ENCODE assay signal across 1 cellular context in the genomic region with DNA sequence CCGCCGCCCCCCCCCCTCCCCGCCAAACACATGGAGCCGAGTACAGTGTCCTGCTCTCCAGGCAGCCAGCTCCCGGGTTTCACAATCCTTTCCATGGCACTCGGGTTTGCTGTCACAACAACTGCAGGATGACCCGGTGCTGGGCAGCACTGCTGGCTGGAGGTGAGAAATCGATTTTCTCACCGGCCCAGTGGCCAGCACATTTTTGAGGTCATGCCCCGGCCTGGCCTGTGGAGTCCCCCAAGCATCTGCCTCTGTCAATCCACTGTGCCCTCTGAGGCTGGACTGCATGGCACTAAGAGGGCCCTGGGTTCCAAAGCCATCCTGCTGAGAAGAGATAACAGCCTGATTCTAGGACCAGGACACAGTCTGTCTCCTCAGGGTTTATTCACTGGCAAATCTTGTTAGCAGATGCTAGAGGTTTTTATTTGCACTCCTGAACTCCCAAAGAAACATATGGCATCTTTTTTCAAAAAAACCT.
TF ChIP-seq lines count a peak whose summit lies in the region.

No MANE protein-coding gene starts in this region.

TF ChIP-seq in HepG2, 621 proteins besides CTCF, POLR2A, EP300 and RAD21 (continued from another document and continues in another):
- TF ChIP-seq, protein P1, sequence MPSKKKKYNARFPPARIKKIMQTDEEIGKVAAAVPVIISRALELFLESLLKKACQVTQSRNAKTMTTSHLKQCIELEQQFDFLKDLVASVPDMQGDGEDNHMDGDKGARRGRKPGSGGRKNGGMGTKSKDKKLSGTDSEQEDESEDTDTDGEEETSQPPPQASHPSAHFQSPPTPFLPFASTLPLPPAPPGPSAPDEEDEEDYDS (CRISPR knock-in tag; IDR thresholded peaks at IDR 0.05), result no peak; the same call in 1 of the 2 replicates
- TF ChIP-seq HNRNPUL1 (IDR thresholded peaks at IDR 0.05; ENCODE audit: low read depth, low read length), result no peak
- no peak for TF ChIP-seq HNRNPK (IDR thresholded peaks at IDR 0.05; ENCODE audit: low read depth, low read length, poor library complexity, severe bottlenecking)
- TF ChIP-seq, protein P2, sequence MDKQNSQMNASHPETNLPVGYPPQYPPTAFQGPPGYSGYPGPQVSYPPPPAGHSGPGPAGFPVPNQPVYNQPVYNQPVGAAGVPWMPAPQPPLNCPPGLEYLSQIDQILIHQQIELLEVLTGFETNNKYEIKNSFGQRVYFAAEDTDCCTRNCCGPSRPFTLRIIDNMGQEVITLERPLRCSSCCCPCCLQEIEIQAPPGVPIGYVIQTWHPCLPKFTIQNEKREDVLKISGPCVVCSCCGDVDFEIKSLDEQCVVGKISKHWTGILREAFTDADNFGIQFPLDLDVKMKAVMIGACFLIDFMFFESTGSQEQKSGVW (CRISPR knock-in tag; IDR thresholded peaks at IDR 0.05; ENCODE audit: borderline replicate concordance), result no peak
- no peak for TF ChIP-seq AFF4 (CRISPR knock-in tag; IDR thresholded peaks at IDR 0.05)
- peak; percentile 83 for TF ChIP-seq ZNF670 (CRISPR knock-in tag; IDR thresholded peaks at IDR 0.05; ENCODE audit: borderline replicate concordance)
- TF ChIP-seq, protein P3, sequence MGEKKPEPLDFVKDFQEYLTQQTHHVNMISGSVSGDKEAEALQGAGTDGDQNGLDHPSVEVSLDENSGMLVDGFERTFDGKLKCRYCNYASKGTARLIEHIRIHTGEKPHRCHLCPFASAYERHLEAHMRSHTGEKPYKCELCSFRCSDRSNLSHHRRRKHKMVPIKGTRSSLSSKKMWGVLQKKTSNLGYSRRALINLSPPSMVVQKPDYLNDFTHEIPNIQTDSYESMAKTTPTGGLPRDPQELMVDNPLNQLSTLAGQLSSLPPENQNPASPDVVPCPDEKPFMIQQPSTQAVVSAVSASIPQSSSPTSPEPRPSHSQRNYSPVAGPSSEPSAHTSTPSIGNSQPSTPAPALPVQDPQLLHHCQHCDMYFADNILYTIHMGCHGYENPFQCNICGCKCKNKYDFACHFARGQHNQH (CRISPR knock-in tag; IDR thresholded peaks at IDR 0.05), result no peak
- no peak for TF ChIP-seq ZNF430 (CRISPR knock-in tag; IDR thresholded peaks at IDR 0.05)
- peak; percentile 64; the same call in 1 of the 2 replicates for TF ChIP-seq ZNF317 (CRISPR knock-in tag; IDR thresholded peaks at IDR 0.05)
- no peak for TF ChIP-seq NFRKB (IDR thresholded peaks at IDR 0.05)
- TF ChIP-seq RXRB (CRISPR knock-in tag; IDR thresholded peaks at IDR 0.05; ENCODE audit: borderline replicate concordance), result peak; percentile 92
- no peak for TF ChIP-seq SOX6 (IDR thresholded peaks at IDR 0.05)
- TF ChIP-seq SOX6 (CRISPR knock-in tag; IDR thresholded peaks at IDR 0.05), result peak; percentile 64
- TF ChIP-seq, protein P4, sequence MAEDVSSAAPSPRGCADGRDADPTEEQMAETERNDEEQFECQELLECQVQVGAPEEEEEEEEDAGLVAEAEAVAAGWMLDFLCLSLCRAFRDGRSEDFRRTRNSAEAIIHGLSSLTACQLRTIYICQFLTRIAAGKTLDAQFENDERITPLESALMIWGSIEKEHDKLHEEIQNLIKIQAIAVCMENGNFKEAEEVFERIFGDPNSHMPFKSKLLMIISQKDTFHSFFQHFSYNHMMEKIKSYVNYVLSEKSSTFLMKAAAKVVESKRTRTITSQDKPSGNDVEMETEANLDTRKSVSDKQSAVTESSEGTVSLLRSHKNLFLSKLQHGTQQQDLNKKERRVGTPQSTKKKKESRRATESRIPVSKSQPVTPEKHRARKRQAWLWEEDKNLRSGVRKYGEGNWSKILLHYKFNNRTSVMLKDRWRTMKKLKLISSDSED (CRISPR knock-in tag; IDR thresholded peaks at IDR 0.05), result no peak
- no peak for TF ChIP-seq FOXA1 (IDR thresholded peaks at IDR 0.05)
- TF ChIP-seq FOXA1 (CRISPR knock-in tag; IDR thresholded peaks at IDR 0.05), result no peak
- peak; percentile 71 for TF ChIP-seq ZNF12 (CRISPR knock-in tag; IDR thresholded peaks at IDR 0.05)
- no peak for TF ChIP-seq MLXIP (CRISPR knock-in tag; IDR thresholded peaks at IDR 0.05; ENCODE audit: borderline replicate concordance)
- no peak for TF ChIP-seq U2AF1 (optimal IDR thresholded peaks at IDR 0.05; ENCODE audit: low read depth, low read length)
- no peak for TF ChIP-seq ZNF235 (CRISPR knock-in tag; IDR thresholded peaks at IDR 0.05; ENCODE audit: borderline replicate concordance)
- no peak for TF ChIP-seq SRY (CRISPR knock-in tag; IDR thresholded peaks at IDR 0.05)
- TF ChIP-seq, protein P5, sequence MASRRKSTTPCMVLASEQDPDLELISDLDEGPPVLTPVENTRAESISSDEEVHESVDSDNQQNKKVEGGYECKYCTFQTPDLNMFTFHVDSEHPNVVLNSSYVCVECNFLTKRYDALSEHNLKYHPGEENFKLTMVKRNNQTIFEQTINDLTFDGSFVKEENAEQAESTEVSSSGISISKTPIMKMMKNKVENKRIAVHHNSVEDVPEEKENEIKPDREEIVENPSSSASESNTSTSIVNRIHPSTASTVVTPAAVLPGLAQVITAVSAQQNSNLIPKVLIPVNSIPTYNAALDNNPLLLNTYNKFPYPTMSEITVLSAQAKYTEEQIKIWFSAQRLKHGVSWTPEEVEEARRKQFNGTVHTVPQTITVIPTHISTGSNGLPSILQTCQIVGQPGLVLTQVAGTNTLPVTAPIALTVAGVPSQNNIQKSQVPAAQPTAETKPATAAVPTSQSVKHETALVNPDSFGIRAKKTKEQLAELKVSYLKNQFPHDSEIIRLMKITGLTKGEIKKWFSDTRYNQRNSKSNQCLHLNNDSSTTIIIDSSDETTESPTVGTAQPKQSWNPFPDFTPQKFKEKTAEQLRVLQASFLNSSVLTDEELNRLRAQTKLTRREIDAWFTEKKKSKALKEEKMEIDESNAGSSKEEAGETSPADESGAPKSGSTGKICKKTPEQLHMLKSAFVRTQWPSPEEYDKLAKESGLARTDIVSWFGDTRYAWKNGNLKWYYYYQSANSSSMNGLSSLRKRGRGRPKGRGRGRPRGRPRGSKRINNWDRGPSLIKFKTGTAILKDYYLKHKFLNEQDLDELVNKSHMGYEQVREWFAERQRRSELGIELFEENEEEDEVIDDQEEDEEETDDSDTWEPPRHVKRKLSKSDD (CRISPR knock-in tag; IDR thresholded peaks at IDR 0.05; ENCODE audit: low read depth), result peak; percentile 84; the same call in 1 of the 2 replicates
- TF ChIP-seq SNAI1 (CRISPR knock-in tag; IDR thresholded peaks at IDR 0.05; ENCODE audit: borderline replicate concordance), result no peak
- TF ChIP-seq ZNF7 (CRISPR knock-in tag; IDR thresholded peaks at IDR 0.05), result no peak
- TF ChIP-seq MIER2 (CRISPR knock-in tag; IDR thresholded peaks at IDR 0.05), result peak; percentile 30; the same call in 1 of the 2 replicates
- TF ChIP-seq ZNF562 (CRISPR knock-in tag; IDR thresholded peaks at IDR 0.05; ENCODE audit: borderline replicate concordance), result no peak
- TF ChIP-seq ZNF512B (CRISPR knock-in tag; IDR thresholded peaks at IDR 0.05; ENCODE audit: borderline replicate concordance), result peak; percentile 68; the same call in 1 of the 2 replicates
- TF ChIP-seq, protein P6, sequence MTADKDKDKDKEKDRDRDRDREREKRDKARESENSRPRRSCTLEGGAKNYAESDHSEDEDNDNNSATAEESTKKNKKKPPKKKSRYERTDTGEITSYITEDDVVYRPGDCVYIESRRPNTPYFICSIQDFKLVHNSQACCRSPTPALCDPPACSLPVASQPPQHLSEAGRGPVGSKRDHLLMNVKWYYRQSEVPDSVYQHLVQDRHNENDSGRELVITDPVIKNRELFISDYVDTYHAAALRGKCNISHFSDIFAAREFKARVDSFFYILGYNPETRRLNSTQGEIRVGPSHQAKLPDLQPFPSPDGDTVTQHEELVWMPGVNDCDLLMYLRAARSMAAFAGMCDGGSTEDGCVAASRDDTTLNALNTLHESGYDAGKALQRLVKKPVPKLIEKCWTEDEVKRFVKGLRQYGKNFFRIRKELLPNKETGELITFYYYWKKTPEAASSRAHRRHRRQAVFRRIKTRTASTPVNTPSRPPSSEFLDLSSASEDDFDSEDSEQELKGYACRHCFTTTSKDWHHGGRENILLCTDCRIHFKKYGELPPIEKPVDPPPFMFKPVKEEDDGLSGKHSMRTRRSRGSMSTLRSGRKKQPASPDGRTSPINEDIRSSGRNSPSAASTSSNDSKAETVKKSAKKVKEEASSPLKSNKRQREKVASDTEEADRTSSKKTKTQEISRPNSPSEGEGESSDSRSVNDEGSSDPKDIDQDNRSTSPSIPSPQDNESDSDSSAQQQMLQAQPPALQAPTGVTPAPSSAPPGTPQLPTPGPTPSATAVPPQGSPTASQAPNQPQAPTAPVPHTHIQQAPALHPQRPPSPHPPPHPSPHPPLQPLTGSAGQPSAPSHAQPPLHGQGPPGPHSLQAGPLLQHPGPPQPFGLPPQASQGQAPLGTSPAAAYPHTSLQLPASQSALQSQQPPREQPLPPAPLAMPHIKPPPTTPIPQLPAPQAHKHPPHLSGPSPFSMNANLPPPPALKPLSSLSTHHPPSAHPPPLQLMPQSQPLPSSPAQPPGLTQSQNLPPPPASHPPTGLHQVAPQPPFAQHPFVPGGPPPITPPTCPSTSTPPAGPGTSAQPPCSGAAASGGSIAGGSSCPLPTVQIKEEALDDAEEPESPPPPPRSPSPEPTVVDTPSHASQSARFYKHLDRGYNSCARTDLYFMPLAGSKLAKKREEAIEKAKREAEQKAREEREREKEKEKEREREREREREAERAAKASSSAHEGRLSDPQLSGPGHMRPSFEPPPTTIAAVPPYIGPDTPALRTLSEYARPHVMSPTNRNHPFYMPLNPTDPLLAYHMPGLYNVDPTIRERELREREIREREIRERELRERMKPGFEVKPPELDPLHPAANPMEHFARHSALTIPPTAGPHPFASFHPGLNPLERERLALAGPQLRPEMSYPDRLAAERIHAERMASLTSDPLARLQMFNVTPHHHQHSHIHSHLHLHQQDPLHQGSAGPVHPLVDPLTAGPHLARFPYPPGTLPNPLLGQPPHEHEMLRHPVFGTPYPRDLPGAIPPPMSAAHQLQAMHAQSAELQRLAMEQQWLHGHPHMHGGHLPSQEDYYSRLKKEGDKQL (CRISPR knock-in tag; IDR thresholded peaks at IDR 0.05; ENCODE audit: low read depth), result no peak
- TF ChIP-seq ZNF501 (CRISPR knock-in tag; IDR thresholded peaks at IDR 0.05), result peak; percentile 69
- no peak for TF ChIP-seq ZNF138 (CRISPR knock-in tag; IDR thresholded peaks at IDR 0.05; ENCODE audit: low read depth)
- peak; percentile 36; the same call in 1 of the 2 replicates for TF ChIP-seq ELF3 (CRISPR knock-in tag; IDR thresholded peaks at IDR 0.05)
- no peak for TF ChIP-seq ADNP (CRISPR knock-in tag; IDR thresholded peaks at IDR 0.05)
- TF ChIP-seq ZNF660 (CRISPR knock-in tag; IDR thresholded peaks at IDR 0.05; ENCODE audit: borderline replicate concordance, low read depth), result no peak
- peak; percentile 75 for TF ChIP-seq TEAD3 (CRISPR knock-in tag; optimal IDR thresholded peaks at IDR 0.05; ENCODE audit: borderline replicate concordance)
- no peak for TF ChIP-seq ZNF720 (CRISPR knock-in tag; IDR thresholded peaks at IDR 0.05)
